Comparison of ENCODE assay signal across 9 cellular contexts in the genomic region with DNA sequence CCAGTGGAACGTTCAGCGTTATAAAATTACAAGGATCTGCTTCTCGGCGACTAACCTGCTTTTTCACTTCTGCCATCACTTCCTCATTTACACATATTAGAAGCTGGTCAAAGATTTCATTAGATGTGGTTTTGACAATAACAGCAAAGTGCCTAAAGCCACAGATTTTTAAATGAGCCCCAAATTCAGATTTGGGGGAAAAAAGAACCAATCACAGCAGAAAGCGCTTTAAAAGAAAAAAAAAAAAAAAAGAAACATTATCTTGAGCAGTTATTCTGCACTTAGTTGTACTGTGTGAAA.
DNase-seq lines count a peak whose midpoint lies in the region; ATAC-seq and TF ChIP-seq lines count a peak whose summit lies in the region.
"Had no signal": no experiment of that assay in that cellular context is flagged by ENCODE, and none has a peak within 500 bp of the region (broad histone marks: within the 10 kb centered on the region; RNA-seq: fewer than 3 reads in every experiment).

No MANE protein-coding gene starts in this region.

- DNase-seq in EL (no peak), trophoblast cell (no peak), HT-29 (ENCODE audit: low spot score) (no peak)
- no peak for DNase-seq in stimulated activated CD4-positive, alpha-beta T cell treated with anti-CD3 and anti-CD28 coated beads, Interleukin-15, amount 100 ng/mL, for 24 hours
- DNase-seq: naive thymus-derived CD8-positive, alpha-beta T cell had no signal

- H3K79me1 ChIP-seq in trophoblast cell (ENCODE audit: low read length), result peaks cover 2% of the 10 kb centered on the region

- H3K27ac ChIP-seq in rectal smooth muscle tissue (ENCODE audit: low read depth, low read length), result peak overlapping the region; percentile 21
- H3K27ac ChIP-seq in trophoblast cell (ENCODE audit: low read depth, low read length), result no peak overlapping the region

- H3K79me2 ChIP-seq in trophoblast cell (ENCODE audit: control insufficient read depth, insufficient read depth, low read length, poor library complexity), result no peaks in the 10 kb centered on the region

- H3K27me3 ChIP-seq in rectal smooth muscle tissue (ENCODE audit: control insufficient read depth, insufficient read depth, low read length) (no peaks in the 10 kb centered on the region), trophoblast cell (ENCODE audit: insufficient read depth, low read length) (no peaks in the 10 kb centered on the region)

- H3K4me1 ChIP-seq in rectal smooth muscle tissue (ENCODE audit: control insufficient read depth, insufficient read depth, low read length) (no peaks in the 10 kb centered on the region), trophoblast cell (ENCODE audit: control insufficient read depth in 1 of 2, insufficient read depth in 2 of 2, low read length in 2 of 2) (peaks cover 2 to 3% of the 10 kb centered on the region in 2 experiments)

- H3K4me3 ChIP-seq in rectal smooth muscle tissue (ENCODE audit: low read length), result peak overlapping the region; percentile 18
- no peak overlapping the region for H3K4me3 ChIP-seq in trophoblast cell (ENCODE audit: low read depth, low read length)

- H3K36me3 Mint-ChIP-seq in brain, result no peaks in the 10 kb centered on the region
- H3K36me3 Mint-ChIP-seq: naive thymus-derived CD8-positive, alpha-beta T cell had no signal

- TF ChIP-seq CTCF in brain (conservative IDR thresholded peaks at IDR 0.05), result no peak

- H3K14ac ChIP-seq in trophoblast cell (ENCODE audit: low read length), result no peak overlapping the region

- H3K9me3 Mint-ChIP-seq in brain, result peaks cover 0 to 4% (median 0%) of the 10 kb centered on the region in 5 experiments
- H3K9me3 Mint-ChIP-seq: naive thymus-derived CD8-positive, alpha-beta T cell had no signal

- H3K23ac ChIP-seq in trophoblast cell (ENCODE audit: low read length), result no peak overlapping the region

- H3K4me3 Mint-ChIP-seq in brain, result peak overlapping the region; percentile 67 to 94 (median 88)

- no peak overlapping the region for H2BK12ac ChIP-seq in trophoblast cell (ENCODE audit: low read length)

- no peak overlapping the region for H4K8ac ChIP-seq in trophoblast cell (ENCODE audit: low read depth, low read length)

- H3K9me3 ChIP-seq in trophoblast cell (ENCODE audit: insufficient read depth, low read depth, low read length), result no peaks in the 10 kb centered on the region

- H3K9ac ChIP-seq in rectal smooth muscle tissue (ENCODE audit: low read length) (no peak overlapping the region), trophoblast cell (ENCODE audit: low read length) (no peak overlapping the region)

- H2BK5ac ChIP-seq in trophoblast cell (ENCODE audit: low read depth, low read length, poor library complexity), result no peak overlapping the region

- H3K4me1 Mint-ChIP-seq in brain, result peaks cover 100% of the 10 kb centered on the region

- H4K12ac ChIP-seq in trophoblast cell (ENCODE audit: low read depth, low read length), result no peak overlapping the region

- no peak overlapping the region for H2AK5ac ChIP-seq in trophoblast cell (ENCODE audit: low read length)

- peak; percentile 76 for ATAC-seq in GM18861 (IDR thresholded peaks at IDR 0.05; ENCODE audit: unreplicated experiment)
- peak; percentile 67 for ATAC-seq in HG02973 (IDR thresholded peaks at IDR 0.05; ENCODE audit: unreplicated experiment)
- ATAC-seq: naive thymus-derived CD8-positive, alpha-beta T cell had no signal

- no peak overlapping the region for H3K18ac ChIP-seq in trophoblast cell (ENCODE audit: low read length)

- no peak overlapping the region for H4K91ac ChIP-seq in trophoblast cell (ENCODE audit: low read depth, low read length)

- peak overlapping the region in 4 of 5 experiments; percentile 96 to 99 (median 98) for H3K27ac Mint-ChIP-seq in brain

- H2AFZ ChIP-seq in trophoblast cell (ENCODE audit: insufficient read depth, low read length, poor library complexity), result no peak overlapping the region

- peaks cover 4% of the 10 kb centered on the region for H3K27me3 Mint-ChIP-seq in brain

- H3K4ac ChIP-seq in trophoblast cell (ENCODE audit: low read depth, low read length), result no peak overlapping the region

- H3K36me3 ChIP-seq in rectal smooth muscle tissue (ENCODE audit: control insufficient read depth, insufficient read depth, low read length) (no peaks in the 10 kb centered on the region), trophoblast cell (ENCODE audit: control insufficient read depth in 1 of 2, insufficient read depth in 2 of 2, low read length in 2 of 2) (no peaks in the 10 kb centered on the region)

- H3K4me2 ChIP-seq in trophoblast cell (ENCODE audit: low read length), result no peak overlapping the region

- no CpG with 5 or more reads among the region's 5 CpGs for WGBS in trophoblast cell (ENCODE audit: extremely low coverage, insufficient coverage, insufficient read length)

- H2BK120ac ChIP-seq in trophoblast cell (ENCODE audit: insufficient read depth, low read length, poor library complexity), result no peak overlapping the region
